16 cellular contexts compared by ENCODE assay signal in the genomic region with DNA sequence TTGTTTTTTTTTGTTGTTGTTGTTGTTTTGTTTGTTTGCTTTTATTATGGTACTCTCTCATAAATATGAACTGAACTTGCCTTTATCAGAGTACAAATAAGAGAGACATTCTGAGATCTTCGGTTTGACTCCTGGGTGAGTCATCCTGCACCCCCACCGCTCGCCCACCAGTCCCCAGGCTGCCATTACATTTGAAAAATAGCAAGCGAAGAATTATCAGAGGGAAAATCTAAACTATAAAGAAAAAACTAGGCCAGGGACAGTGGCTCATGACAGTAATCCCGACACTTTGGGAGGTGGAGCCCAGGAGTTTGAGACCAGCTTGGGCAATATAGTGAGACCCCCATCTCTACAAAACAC.
DNase-seq lines count a peak whose midpoint lies in the region; ATAC-seq and TF ChIP-seq lines count a peak whose summit lies in the region.
"Had no signal": no experiment of that assay in that cellular context is flagged by ENCODE, and none has a peak within 500 bp of the region (broad histone marks: within the 10 kb centered on the region; RNA-seq: fewer than 3 reads in every experiment).

No MANE protein-coding gene starts in this region.

- no peaks in the 10 kb centered on the region for H3K36me3 ChIP-seq in brain microvascular endothelial cell (replicated peaks)
- no peaks in the 10 kb centered on the region for H3K36me3 ChIP-seq in upper lobe of right lung

- H3K27me3 ChIP-seq in brain microvascular endothelial cell (replicated peaks) (no peaks in the 10 kb centered on the region), upper lobe of right lung (no peaks in the 10 kb centered on the region)

- CTCF ChIA-PET in activated CD8-positive, alpha-beta memory T cell treated with anti-CD3 and anti-CD28 coated beads, Interleukin-2, amount 10 ng/mL, durations not matched to agents 7 days and 5 days (lab: Charles Lee), result no interaction called here

- no peaks in the 10 kb centered on the region for H3K36me3 Mint-ChIP-seq in activated CD8-positive, alpha-beta memory T cell treated with anti-CD3 and anti-CD28 coated beads, Interleukin-2, amount 10 ng/mL, durations not matched to agents 7 days and 5 days
- H3K36me3 Mint-ChIP-seq in activated T-cell treated with anti-CD3 and anti-CD28 coated beads, Interleukin-2, amount 50 U/mL, for 24 hours (ENCODE audit: low read depth), result peaks cover 2% of the 10 kb centered on the region
- no peaks in the 10 kb centered on the region for H3K36me3 Mint-ChIP-seq in naive thymus-derived CD8-positive, alpha-beta T cell

- H3K27ac Mint-ChIP-seq in activated CD8-positive, alpha-beta memory T cell treated with anti-CD3 and anti-CD28 coated beads, Interleukin-2, amount 10 ng/mL, durations not matched to agents 7 days and 5 days, result peak overlapping the region; percentile 65
- H3K27ac Mint-ChIP-seq in activated T-cell treated with anti-CD3 and anti-CD28 coated beads, Interleukin-2, amount 50 U/mL, for 24 hours, result peak overlapping the region; percentile 77
- peak overlapping the region in 7 of 10 donors; percentile 23 to 92 (median 74) for H3K27ac Mint-ChIP-seq in naive thymus-derived CD8-positive, alpha-beta T cell

- POLR2A ChIA-PET in naive thymus-derived CD8-positive, alpha-beta T cell (lab: Charles Lee), result interaction anchor here (0.7 kb wide), 1 partner anchor 144 kb away, joined by 4 read pairs; no protein-coding TSS in a partner anchor

- intact Hi-C loops in upper lobe of right lung (cut with DNase I), result no loop called here

- H3K4me1 Mint-ChIP-seq in activated CD8-positive, alpha-beta memory T cell treated with anti-CD3 and anti-CD28 coated beads, Interleukin-2, amount 10 ng/mL, durations not matched to agents 7 days and 5 days, result peaks cover 28% of the 10 kb centered on the region
- peaks cover 74% of the 10 kb centered on the region for H3K4me1 Mint-ChIP-seq in activated T-cell treated with anti-CD3 and anti-CD28 coated beads, Interleukin-2, amount 50 U/mL, for 24 hours (ENCODE audit: low read depth)
- peaks cover 20 to 82% (median 60%) of the 10 kb centered on the region in 4 donors for H3K4me1 Mint-ChIP-seq in naive thymus-derived CD8-positive, alpha-beta T cell

- no peaks in the 10 kb centered on the region for H3K4me1 ChIP-seq in upper lobe of right lung
- H3K4me1 ChIP-seq: psoas muscle had no signal

- no peak for DNase-seq in activated CD8-positive, alpha-beta memory T cell treated with anti-CD3 and anti-CD28 coated beads, Interleukin-2, amount 10 ng/mL, durations not matched to agents 7 days and 5 days
- no peak for DNase-seq in activated CD8-positive, alpha-beta memory T cell treated with anti-CD3 and anti-CD28 coated beads for 24 hours
- DNase-seq in activated T-cell treated with anti-CD3 and anti-CD28 coated beads, Interleukin-2, amount 50 U/mL, for 24 hours, result peak; percentile 55
- DNase-seq in naive thymus-derived CD8-positive, alpha-beta T cell, result no peak
- DNase-seq in stimulated activated CD8-positive, alpha-beta memory T cell treated with anti-CD3 and anti-CD28 coated beads, Interleukin-7, amount 100 ng/mL, for 24 hours (ENCODE audit: low read depth), result peak; percentile 23
- DNase-seq in Kasumi-1 (lab: John Stamatoyannopoulos, UW) (no peak), brain microvascular endothelial cell (no peak), upper lobe of right lung (no peak)
- DNase-seq: amniotic stem cell, HCEC 1CT, NCI-H2029 treated with DMSO at 0.1 percent for 48 hours, NCI-H748 treated with DMSO at 0.1 percent for 48 hours, psoas muscle, trophoblast cell had no signal

- in situ Hi-C loops in brain microvascular endothelial cell (cut with HindIII; ENCODE audit: low pct_ligation_motif_present, low sequenced_read_pairs), result no loop called here

- ATAC-seq in activated CD8-positive, alpha-beta memory T cell treated with anti-CD3 and anti-CD28 coated beads, Interleukin-2, amount 10 ng/mL, durations not matched to agents 7 days and 5 days, result peak; percentile 36
- ATAC-seq in naive thymus-derived CD8-positive, alpha-beta T cell, result no peak
- ATAC-seq in upper lobe of right lung, result no peak
- ATAC-seq: esophagus mucosa, psoas muscle, Right ventricle myocardium inferior had no signal

- H3K9me3 ChIP-seq in upper lobe of right lung, result no peaks in the 10 kb centered on the region
- H3K9me3 ChIP-seq: psoas muscle had no signal

- no peak for TF ChIP-seq CTCF in brain microvascular endothelial cell (IDR thresholded peaks at IDR 0.05; ENCODE audit: low read depth, low read length, missing control alignments)
- no peak for TF ChIP-seq CTCF in upper lobe of right lung (IDR thresholded peaks at IDR 0.05)

- H3K27ac ChIP-seq in brain microvascular endothelial cell (no peak overlapping the region), upper lobe of right lung (no peak overlapping the region)
- H3K27ac ChIP-seq: psoas muscle had no signal

- H3K4me3 ChIP-seq in brain microvascular endothelial cell (ENCODE audit: low read depth, low read length) (no peak overlapping the region), upper lobe of right lung (no peak overlapping the region)
- H3K4me3 ChIP-seq: psoas muscle had no signal

- H3K4me3 Mint-ChIP-seq in activated CD8-positive, alpha-beta memory T cell treated with anti-CD3 and anti-CD28 coated beads, Interleukin-2, amount 10 ng/mL, durations not matched to agents 7 days and 5 days, result no peak overlapping the region
- no peak overlapping the region for H3K4me3 Mint-ChIP-seq in activated T-cell treated with anti-CD3 and anti-CD28 coated beads, Interleukin-2, amount 50 U/mL, for 24 hours
- H3K4me3 Mint-ChIP-seq in naive thymus-derived CD8-positive, alpha-beta T cell, result peak overlapping the region in 4 of 10 donors; percentile 7 to 68 (median 37)

- H3K27me3 Mint-ChIP-seq in activated CD8-positive, alpha-beta memory T cell treated with anti-CD3 and anti-CD28 coated beads, Interleukin-2, amount 10 ng/mL, durations not matched to agents 7 days and 5 days, result peaks cover 21% of the 10 kb centered on the region
- H3K27me3 Mint-ChIP-seq in activated T-cell treated with anti-CD3 and anti-CD28 coated beads, Interleukin-2, amount 50 U/mL, for 24 hours, result no peaks in the 10 kb centered on the region
- H3K27me3 Mint-ChIP-seq in naive thymus-derived CD8-positive, alpha-beta T cell, result no peaks in the 10 kb centered on the region

- H3K9me3 Mint-ChIP-seq in activated CD8-positive, alpha-beta memory T cell treated with anti-CD3 and anti-CD28 coated beads, Interleukin-2, amount 10 ng/mL, durations not matched to agents 7 days and 5 days (ENCODE audit: low read depth), result no peaks in the 10 kb centered on the region
- H3K9me3 Mint-ChIP-seq in activated T-cell treated with anti-CD3 and anti-CD28 coated beads, Interleukin-2, amount 50 U/mL, for 24 hours, result peaks cover 2% of the 10 kb centered on the region
- H3K9me3 Mint-ChIP-seq in naive thymus-derived CD8-positive, alpha-beta T cell, result peaks cover 0 to 4% (median 0%) of the 10 kb centered on the region in 9 donors

Comparison
In these comparisons a context has a peak if more than half of its experiments do, and no peak if none do; other contexts are left out.
1. DNase-seq: peak in activated T-cell treated with anti-CD3 and anti-CD28 coated beads, Interleukin-2, amount 50 U/mL, for 24 hours (single experiment) and stimulated activated CD8-positive, alpha-beta memory T cell treated with anti-CD3 and anti-CD28 coated beads, Interleukin-7, amount 100 ng/mL, for 24 hours (single experiment); none in activated CD8-positive, alpha-beta memory T cell treated with anti-CD3 and anti-CD28 coated beads, Interleukin-2, amount 10 ng/mL, durations not matched to agents 7 days and 5 days (single experiment), activated CD8-positive, alpha-beta memory T cell treated with anti-CD3 and anti-CD28 coated beads for 24 hours (single experiment), naive thymus-derived CD8-positive, alpha-beta T cell (0 of 10), Kasumi-1 (0 of 2), brain microvascular endothelial cell (single experiment) and upper lobe of right lung (single experiment).
2. Peak in every context shown above with its lines, with median percentiles within 50 percentile points of each other: H3K27ac Mint-ChIP-seq.